9 cellular contexts compared by ENCODE assay signal in the genomic region with DNA sequence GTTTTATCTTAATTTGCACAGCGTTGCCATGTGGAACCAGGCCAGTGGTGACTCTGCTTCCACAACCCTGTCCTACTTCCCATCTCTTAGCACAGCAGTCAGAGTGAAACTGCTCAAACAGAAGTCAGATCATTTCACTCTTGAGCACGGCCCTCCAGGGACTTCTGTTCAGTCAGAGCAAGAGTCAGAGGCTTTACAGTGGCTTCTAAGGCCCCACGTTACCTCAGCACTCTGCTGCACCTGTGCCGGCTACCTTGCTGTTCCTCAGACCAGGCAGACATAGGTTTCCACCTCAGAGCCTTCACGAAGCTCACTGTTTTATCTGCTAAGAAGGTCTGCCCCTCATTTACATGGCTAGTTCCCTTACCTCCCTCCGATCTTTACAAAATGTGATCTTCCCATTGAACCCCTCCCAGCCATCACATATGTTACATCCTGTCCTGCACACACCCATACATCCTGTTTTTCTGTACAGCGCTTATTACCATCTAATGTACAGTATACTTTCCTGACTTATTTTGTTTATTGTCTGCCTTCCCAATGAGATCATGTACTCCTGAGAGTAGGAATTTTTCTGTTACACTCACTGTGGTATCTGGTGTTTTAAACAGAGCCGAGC. TPM values are rescaled to one million over a fixed set of nuclear protein-coding genes. Genes with fewer than 3 reads are reported as not detected.
DNase-seq lines count a peak whose midpoint lies in the region; ATAC-seq and TF ChIP-seq lines count a peak whose summit lies in the region.
"Had no signal": no experiment of that assay in that cellular context is flagged by ENCODE, and none has a peak within 500 bp of the region (broad histone marks: within the 10 kb centered on the region; RNA-seq: fewer than 3 reads in every experiment).

No MANE protein-coding gene starts in this region.

- H3K27me3 ChIP-seq in esophagus squamous epithelium = no peaks in the 10 kb centered on the region
- no peaks in the 10 kb centered on the region for H3K27me3 ChIP-seq in A673 (replicated peaks; ENCODE audit: insufficient read depth, low read depth, low read length, poor library complexity)

- TF ChIP-seq CTCF in esophagus squamous epithelium (IDR thresholded peaks at IDR 0.05) = no peak
- no peak for TF ChIP-seq CTCF in A673 (conservative IDR thresholded peaks at IDR 0.05; ENCODE audit: low read depth, low read length)

- no peak overlapping the region for H3K4me3 ChIP-seq in esophagus squamous epithelium
- no peak overlapping the region for H3K4me3 ChIP-seq in A673 (ENCODE audit: low read depth, low read length, poor library complexity, severe bottlenecking)
- H3K4me3 ChIP-seq: lung had no signal

- peak; percentile 4 for DNase-seq in esophagus squamous epithelium (lab: John Stamatoyannopoulos, UW)
- no peak for DNase-seq in mesenteric fat pad (ENCODE audit: low spot score)
- DNase-seq in NCI-H510A (lab: John Stamatoyannopoulos, UW) = no peak
- no peak for DNase-seq in ecto neural progenitor cell (ENCODE audit: low spot score)
- no peak for DNase-seq in A673 (ENCODE audit: low spot score)

- CTCF ChIA-PET in A673 (lab: Charles Lee) = no interaction called here

- H3K36me3 ChIP-seq in esophagus squamous epithelium = peaks cover 0 to 100% (median 8%) of the 10 kb centered on the region in 3 donors
- H3K36me3 ChIP-seq in A673 (ENCODE audit: insufficient read depth, low read length, poor library complexity, severe bottlenecking) = peaks cover 32% of the 10 kb centered on the region

- ATAC-seq in GM21447 (IDR thresholded peaks at IDR 0.05; ENCODE audit: unreplicated experiment) (peak; percentile 97), HG03575 (IDR thresholded peaks at IDR 0.05; ENCODE audit: extremely low read depth, insufficient number of reproducible peaks, low FRiP score, unreplicated experiment) (peak; percentile 95)

- WGBS in esophagus squamous epithelium, 2 donors = 69 to 84% methylated on average over 8 of the region's 8 CpGs

- H3K4me1 ChIP-seq in esophagus squamous epithelium (peaks cover 0 to 16% (median 0%) of the 10 kb centered on the region in 3 donors), A673 (ENCODE audit: insufficient read depth, low read length, poor library complexity, severe bottlenecking) (no peaks in the 10 kb centered on the region)

- TF ChIP-seq POLR2A in GM15510 (IDR thresholded peaks at IDR 0.05; ENCODE audit: borderline replicate concordance, extremely low read depth, insufficient read length) = peak; percentile 20
- no peak for TF ChIP-seq POLR2A in esophagus squamous epithelium (IDR thresholded peaks at IDR 0.05)

- H3K27ac ChIP-seq in esophagus squamous epithelium (peak overlapping the region in 1 of 4 donors; percentile 51), A673 (ENCODE audit: low read depth, low read length, poor library complexity, severe bottlenecking) (no peak overlapping the region)

- POLR2A ChIA-PET in A673 (lab: Charles Lee; ENCODE audit: low non-redundant PET) = no interaction called here

- no TSS peak for BruUV-seq in A673 (replicated peaks; lab: Mats Ljungman, UMichigan)

- intact Hi-C loops in esophagus squamous epithelium (cut with DNase I) = no loop called here
- intact Hi-C loops in A673 (cut with micrococcal nuclease; ENCODE audit: unreplicated experiment) = no loop called here

- H3K9me3 ChIP-seq in esophagus squamous epithelium (no peaks in the 10 kb centered on the region), A673 (ENCODE audit: low read depth, low read length, poor library complexity, severe bottlenecking) (no peaks in the 10 kb centered on the region)

RNA-seq across cellular contexts. Expression of a gene that starts 41.6 kb away (rescaled TPM):
- 100 to 1,000 TPM in 1 of 4 donors, 10 to 100 TPM in 3; 60.5 to 118 (median 79.0) TPM for total RNA-seq in esophagus squamous epithelium
- 91.4 TPM for total RNA-seq in mesenteric fat pad
- 89.8 and 96.3 TPM in 2 replicates for total RNA-seq in A673 (2021)
